ENCODE assay signal across 8 cellular contexts in the genomic region with DNA sequence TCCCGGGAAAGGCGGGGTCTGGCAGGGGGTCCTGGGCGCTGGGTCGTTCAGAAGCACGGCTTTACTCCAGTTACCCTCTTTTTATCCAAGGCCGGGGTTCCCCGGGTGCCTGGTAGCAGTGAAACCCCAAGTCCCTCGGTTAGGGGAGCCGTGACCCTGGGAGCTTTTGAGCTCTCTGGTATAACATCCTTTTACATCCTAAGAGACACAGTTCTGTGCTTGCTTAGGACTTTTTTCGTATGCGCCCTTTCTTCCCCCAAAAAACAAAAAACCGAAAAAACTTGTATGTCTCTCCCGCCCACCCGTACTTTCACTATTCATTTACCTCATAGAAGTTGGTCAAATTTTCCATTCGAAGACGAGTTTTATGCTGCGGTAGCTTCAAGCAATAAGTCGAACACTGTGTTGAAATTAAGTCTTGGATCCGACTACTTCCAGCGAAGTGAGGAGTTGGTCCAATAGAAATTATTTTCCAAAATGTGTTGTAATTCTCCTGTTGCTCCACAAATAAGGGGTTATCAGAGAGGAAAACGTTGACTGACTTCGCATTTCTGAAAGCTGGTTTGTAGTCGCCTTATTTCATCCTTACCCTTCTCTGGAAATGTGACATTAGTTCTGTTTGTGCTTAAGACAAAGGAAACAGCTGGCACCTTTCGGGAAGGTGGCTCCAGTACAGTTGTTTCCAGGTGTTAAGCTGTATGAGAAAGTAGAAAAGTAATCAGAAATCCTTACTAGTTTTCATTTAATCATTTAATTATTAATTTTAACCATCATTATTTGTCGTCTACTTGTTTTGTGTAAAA. TPM values are rescaled to one million over a fixed set of nuclear protein-coding genes. Genes with fewer than 3 reads are reported as not detected.
DNase-seq lines count a peak whose midpoint lies in the region; ATAC-seq and TF ChIP-seq lines count a peak whose summit lies in the region.

No MANE protein-coding gene starts in this region.

- peaks cover 63% of the 10 kb centered on the region for H3K27me3 ChIP-seq in neural progenitor cell

- H3K4me3 ChIP-seq in NB4 (ENCODE audit: low read depth, low read length) (no peak overlapping the region), fibroblast of mammary gland (ENCODE audit: control insufficient read depth, low read depth, low read length) (peak overlapping the region; percentile 75), neural progenitor cell (peak overlapping the region; percentile 89), urinary bladder (ENCODE audit: low read depth, low read length) (peak overlapping the region; percentile 96)

- H3K79me2 ChIP-seq in neural progenitor cell (ENCODE audit: low read depth), result no peaks in the 10 kb centered on the region

- peaks cover 43% of the 10 kb centered on the region for H3K4me1 Mint-ChIP-seq in activated CD8-positive, alpha-beta T cell treated with anti-CD3 and anti-CD28 coated beads for 36 hours (ENCODE audit: low read depth)
- peaks cover 26% of the 10 kb centered on the region for H3K4me1 Mint-ChIP-seq in neural progenitor cell

- TF ChIP-seq POLR2A in NB4 (IDR thresholded peaks at IDR 0.05; ENCODE audit: extremely low read depth, insufficient read length), result no peak

- ATAC-seq in HG02571 (IDR thresholded peaks at IDR 0.05; ENCODE audit: unreplicated experiment), result peak; percentile 12
- ATAC-seq in activated CD8-positive, alpha-beta T cell treated with anti-CD3 and anti-CD28 coated beads for 36 hours, result peak; percentile 40

- H3K4me2 ChIP-seq in neural progenitor cell, result peak overlapping the region; percentile 94

- H3K36me3 Mint-ChIP-seq in activated CD8-positive, alpha-beta T cell treated with anti-CD3 and anti-CD28 coated beads for 36 hours (ENCODE audit: low read depth), result peaks cover 20% of the 10 kb centered on the region
- H3K36me3 Mint-ChIP-seq in neural progenitor cell, result peaks cover 1% of the 10 kb centered on the region

- POLR2A ChIA-PET in activated CD8-positive, alpha-beta T cell treated with anti-CD3 and anti-CD28 coated beads for 36 hours (lab: Charles Lee), result interaction anchor here (0.5 to 1.9 kb wide), 10 partner anchors 9 to 1757 kb away, joined by 3 to 12 read pairs (median 4); no protein-coding TSS in a partner anchor

- no peak for TF ChIP-seq CTCF in NB4 (IDR thresholded peaks at IDR 0.05; ENCODE audit: low read depth, low read length)
- TF ChIP-seq CTCF in activated CD8-positive, alpha-beta T cell treated with anti-CD3 and anti-CD28 coated beads for 36 hours (IDR thresholded peaks at IDR 0.05), result no peak
- TF ChIP-seq CTCF in fibroblast of mammary gland (conservative IDR thresholded peaks at IDR 0.05; ENCODE audit: control insufficient read depth, insufficient read depth, low read depth, low read length), result no peak
- TF ChIP-seq CTCF in neural progenitor cell (IDR thresholded peaks at IDR 0.05), result no peak

- peak overlapping the region; percentile 96 for H3K4me3 Mint-ChIP-seq in activated CD8-positive, alpha-beta T cell treated with anti-CD3 and anti-CD28 coated beads for 36 hours
- peak overlapping the region; percentile 88 for H3K4me3 Mint-ChIP-seq in neural progenitor cell

- no peaks in the 10 kb centered on the region for H3K9me3 Mint-ChIP-seq in activated CD8-positive, alpha-beta T cell treated with anti-CD3 and anti-CD28 coated beads for 36 hours
- H3K9me3 Mint-ChIP-seq in neural progenitor cell, result no peaks in the 10 kb centered on the region

- H3K4me1 ChIP-seq in neural progenitor cell, result no peaks in the 10 kb centered on the region
- H3K4me1 ChIP-seq in urinary bladder (ENCODE audit: insufficient read depth), result no peaks in the 10 kb centered on the region

- H3K9me3 ChIP-seq in neural progenitor cell (ENCODE audit: low read depth), result no peaks in the 10 kb centered on the region

- WGBS in urinary bladder, result 1% methylated on average over 25 of the region's 25 CpGs

- intact Hi-C loops in activated CD8-positive, alpha-beta T cell treated with anti-CD3 and anti-CD28 coated beads for 36 hours (cut with micrococcal nuclease), result no loop called here

- H3K9ac ChIP-seq in neural progenitor cell, result no peak overlapping the region

- no peak overlapping the region for H3K27ac ChIP-seq in neural progenitor cell
- peak overlapping the region; percentile 96 for H3K27ac ChIP-seq in urinary bladder (ENCODE audit: low read depth)

- H3K27me3 Mint-ChIP-seq in activated CD8-positive, alpha-beta T cell treated with anti-CD3 and anti-CD28 coated beads for 36 hours, result no peaks in the 10 kb centered on the region
- peaks cover 3% of the 10 kb centered on the region for H3K27me3 Mint-ChIP-seq in neural progenitor cell (ENCODE audit: insufficient read depth, low read depth)

- CTCF ChIA-PET in activated CD8-positive, alpha-beta T cell treated with anti-CD3 and anti-CD28 coated beads for 36 hours (lab: Charles Lee), result interaction anchor here (0.8 to 2.0 kb wide), 15 partner anchors 9 to 461 kb away, joined by 3 to 17 read pairs (median 3); no protein-coding TSS in a partner anchor

- peak overlapping the region; percentile 91 for H3K27ac Mint-ChIP-seq in activated CD8-positive, alpha-beta T cell treated with anti-CD3 and anti-CD28 coated beads for 36 hours
- peak overlapping the region; percentile 29 for H3K27ac Mint-ChIP-seq in neural progenitor cell

- peaks cover 15% of the 10 kb centered on the region for H4K20me1 ChIP-seq in neural progenitor cell (ENCODE audit: low read depth)

- H3F3A ChIP-seq in neural progenitor cell (ENCODE audit: low read depth), result peaks cover 9% of the 10 kb centered on the region

- H3K36me3 ChIP-seq in neural progenitor cell, result no peaks in the 10 kb centered on the region
- no peaks in the 10 kb centered on the region for H3K36me3 ChIP-seq in urinary bladder (ENCODE audit: insufficient read depth)

- H2AFZ ChIP-seq in neural progenitor cell (replicated peaks), result peak overlapping the region; percentile 85

- DNase-seq in NCI-H2196 (lab: John Stamatoyannopoulos, UW; ENCODE audit: unreplicated experiment) (peak; percentile 10), NCI-H2196 treated with DMSO at 0.1 percent for 48 hours (lab: John Stamatoyannopoulos, UW; ENCODE audit: unreplicated experiment) (no peak), NB4 (ENCODE audit: low read depth) (peak; percentile 14), fibroblast of mammary gland (ENCODE audit: low read depth) (peak; percentile 83), neural progenitor cell (ENCODE audit: low spot score) (no peak)
- DNase-seq in activated CD8-positive, alpha-beta T cell treated with anti-CD3 and anti-CD28 coated beads for 36 hours, result peak; percentile 69

RNA-seq across cellular contexts. Expression of a gene that starts 0.8 kb away (rescaled TPM):
- total RNA-seq in activated CD8-positive, alpha-beta T cell treated with anti-CD3 and anti-CD28 coated beads for 36 hours, result 10 to 100 TPM; 18.5 to 19.4 TPM
- total RNA-seq in neural progenitor cell (ENCODE audit: low replicate concordance), result 4.0 and 5.2 TPM in 2 replicates
- 245 TPM for total RNA-seq in urinary bladder
- polyA plus RNA-seq in urinary bladder, result 98.6 TPM

Comparison
In these comparisons a context has a peak if more than half of its experiments do, and no peak if none do; other contexts are left out.
1. DNase-seq: peak in NCI-H2196 (single experiment), NB4 (single experiment), activated CD8-positive, alpha-beta T cell treated with anti-CD3 and anti-CD28 coated beads for 36 hours (single experiment) and fibroblast of mammary gland (single experiment); none in NCI-H2196 treated with DMSO at 0.1 percent for 48 hours (single experiment) and neural progenitor cell (single experiment).
2. RNA of a gene that starts 0.8 kb away (total RNA-seq): 245 TPM in urinary bladder (single experiment); 18.5 to 19.4 TPM in activated CD8-positive, alpha-beta T cell treated with anti-CD3 and anti-CD28 coated beads for 36 hours and 4.0 to 5.2 TPM in neural progenitor cell; every median in the first group is over 10 times any median in the second.